ENCODE assay signal across 1 cellular context in genomic region chr5:98157368-98157767, GRCh38.
TF ChIP-seq lines count a peak whose summit lies in the region.

No MANE protein-coding gene starts in this region.

TF ChIP-seq in GM23338, 12 proteins besides CTCF, POLR2A, EP300 and RAD21 (continued from another document):
- TF ChIP-seq, protein P1, sequence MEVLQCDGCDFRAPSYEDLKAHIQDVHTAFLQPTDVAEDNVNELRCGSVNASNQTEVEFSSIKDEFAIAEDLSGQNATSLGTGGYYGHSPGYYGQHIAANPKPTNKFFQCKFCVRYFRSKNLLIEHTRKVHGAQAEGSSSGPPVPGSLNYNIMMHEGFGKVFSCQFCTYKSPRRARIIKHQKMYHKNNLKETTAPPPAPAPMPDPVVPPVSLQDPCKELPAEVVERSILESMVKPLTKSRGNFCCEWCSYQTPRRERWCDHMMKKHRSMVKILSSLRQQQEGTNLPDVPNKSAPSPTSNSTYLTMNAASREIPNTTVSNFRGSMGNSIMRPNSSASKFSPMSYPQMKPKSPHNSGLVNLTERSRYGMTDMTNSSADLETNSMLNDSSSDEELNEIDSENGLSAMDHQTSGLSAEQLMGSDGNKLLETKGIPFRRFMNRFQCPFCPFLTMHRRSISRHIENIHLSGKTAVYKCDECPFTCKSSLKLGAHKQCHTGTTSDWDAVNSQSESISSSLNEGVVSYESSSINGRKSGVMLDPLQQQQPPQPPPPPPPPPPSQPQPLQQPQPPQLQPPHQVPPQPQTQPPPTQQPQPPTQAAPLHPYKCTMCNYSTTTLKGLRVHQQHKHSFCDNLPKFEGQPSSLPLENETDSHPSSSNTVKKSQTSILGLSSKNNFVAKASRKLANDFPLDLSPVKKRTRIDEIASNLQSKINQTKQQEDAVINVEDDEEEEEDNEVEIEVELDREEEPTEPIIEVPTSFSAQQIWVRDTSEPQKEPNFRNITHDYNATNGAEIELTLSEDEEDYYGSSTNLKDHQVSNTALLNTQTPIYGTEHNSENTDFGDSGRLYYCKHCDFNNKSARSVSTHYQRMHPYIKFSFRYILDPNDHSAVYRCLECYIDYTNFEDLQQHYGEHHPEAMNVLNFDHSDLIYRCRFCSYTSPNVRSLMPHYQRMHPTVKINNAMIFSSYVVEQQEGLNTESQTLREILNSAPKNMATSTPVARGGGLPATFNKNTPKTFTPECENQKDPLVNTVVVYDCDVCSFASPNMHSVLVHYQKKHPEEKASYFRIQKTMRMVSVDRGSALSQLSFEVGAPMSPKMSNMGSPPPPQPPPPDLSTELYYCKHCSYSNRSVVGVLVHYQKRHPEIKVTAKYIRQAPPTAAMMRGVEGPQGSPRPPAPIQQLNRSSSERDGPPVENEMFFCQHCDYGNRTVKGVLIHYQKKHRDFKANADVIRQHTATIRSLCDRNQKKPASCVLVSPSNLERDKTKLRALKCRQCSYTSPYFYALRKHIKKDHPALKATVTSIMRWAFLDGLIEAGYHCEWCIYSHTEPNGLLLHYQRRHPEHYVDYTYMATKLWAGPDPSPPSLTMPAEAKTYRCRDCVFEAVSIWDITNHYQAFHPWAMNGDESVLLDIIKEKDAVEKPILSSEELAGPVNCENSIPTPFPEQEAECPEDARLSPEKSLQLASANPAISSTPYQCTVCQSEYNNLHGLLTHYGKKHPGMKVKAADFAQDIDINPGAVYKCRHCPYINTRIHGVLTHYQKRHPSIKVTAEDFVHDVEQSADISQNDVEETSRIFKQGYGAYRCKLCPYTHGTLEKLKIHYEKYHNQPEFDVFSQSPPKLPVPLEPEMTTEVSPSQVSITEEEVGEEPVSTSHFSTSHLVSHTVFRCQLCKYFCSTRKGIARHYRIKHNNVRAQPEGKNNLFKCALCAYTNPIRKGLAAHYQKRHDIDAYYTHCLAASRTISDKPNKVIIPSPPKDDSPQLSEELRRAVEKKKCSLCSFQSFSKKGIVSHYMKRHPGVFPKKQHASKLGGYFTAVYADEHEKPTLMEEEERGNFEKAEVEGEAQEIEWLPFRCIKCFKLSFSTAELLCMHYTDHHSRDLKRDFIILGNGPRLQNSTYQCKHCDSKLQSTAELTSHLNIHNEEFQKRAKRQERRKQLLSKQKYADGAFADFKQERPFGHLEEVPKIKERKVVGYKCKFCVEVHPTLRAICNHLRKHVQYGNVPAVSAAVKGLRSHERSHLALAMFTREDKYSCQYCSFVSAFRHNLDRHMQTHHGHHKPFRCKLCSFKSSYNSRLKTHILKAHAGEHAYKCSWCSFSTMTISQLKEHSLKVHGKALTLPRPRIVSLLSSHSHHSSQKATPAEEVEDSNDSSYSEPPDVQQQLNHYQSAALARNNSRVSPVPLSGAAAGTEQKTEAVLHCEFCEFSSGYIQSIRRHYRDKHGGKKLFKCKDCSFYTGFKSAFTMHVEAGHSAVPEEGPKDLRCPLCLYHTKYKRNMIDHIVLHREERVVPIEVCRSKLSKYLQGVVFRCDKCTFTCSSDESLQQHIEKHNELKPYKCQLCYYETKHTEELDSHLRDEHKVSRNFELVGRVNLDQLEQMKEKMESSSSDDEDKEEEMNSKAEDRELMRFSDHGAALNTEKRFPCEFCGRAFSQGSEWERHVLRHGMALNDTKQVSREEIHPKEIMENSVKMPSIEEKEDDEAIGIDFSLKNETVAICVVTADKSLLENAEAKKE (CRISPR knock-in tag; IDR thresholded peaks at IDR 0.05), result no peak
- TF ChIP-seq REST (IDR thresholded peaks at IDR 0.05; ENCODE audit: unreplicated experiment) (no peak), ZNF331 (CRISPR knock-in tag; IDR thresholded peaks at IDR 0.05; ENCODE audit: low read depth) (no peak)
